In the genomic region with DNA sequence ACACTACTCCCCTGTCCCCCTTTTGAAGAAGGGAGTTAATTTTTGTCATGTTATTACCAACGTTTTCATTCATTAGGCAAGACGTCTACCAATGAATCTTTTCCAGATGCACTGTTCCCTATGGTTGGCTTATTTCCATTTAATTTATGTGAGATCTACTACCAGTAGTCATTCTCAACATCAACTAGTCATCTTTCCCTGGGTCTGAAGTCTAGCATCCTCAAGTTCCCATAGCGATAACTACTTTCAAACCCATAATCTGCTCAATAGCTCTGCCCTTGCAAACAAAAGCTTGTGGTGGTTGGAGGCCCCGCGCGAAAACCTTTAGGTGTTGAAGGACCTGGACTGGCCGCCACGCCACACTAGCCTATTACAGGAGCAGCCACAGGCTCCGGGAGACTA, we compare ENCODE assay signal across 1 cellular context.
TF ChIP-seq lines count a peak whose summit lies in the region.

No MANE protein-coding gene starts in this region.

TF ChIP-seq in SK-N-SH, 30 proteins besides CTCF, POLR2A, EP300 and RAD21 (continued from another document):
- TF ChIP-seq, protein P1, sequence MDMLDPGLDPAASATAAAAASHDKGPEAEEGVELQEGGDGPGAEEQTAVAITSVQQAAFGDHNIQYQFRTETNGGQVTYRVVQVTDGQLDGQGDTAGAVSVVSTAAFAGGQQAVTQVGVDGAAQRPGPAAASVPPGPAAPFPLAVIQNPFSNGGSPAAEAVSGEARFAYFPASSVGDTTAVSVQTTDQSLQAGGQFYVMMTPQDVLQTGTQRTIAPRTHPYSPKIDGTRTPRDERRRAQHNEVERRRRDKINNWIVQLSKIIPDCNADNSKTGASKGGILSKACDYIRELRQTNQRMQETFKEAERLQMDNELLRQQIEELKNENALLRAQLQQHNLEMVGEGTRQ (IDR thresholded peaks at IDR 0.05; ENCODE audit: borderline replicate concordance, low read depth, low read length): no peak
TF ChIP-seq in SK-N-SH: peak in this region for 0.
